Comparison of ENCODE assay signal across 12 cellular contexts in genomic region chr1:150232921-150233320, GRCh38. TPM values are rescaled to one million over a fixed set of nuclear protein-coding genes. Genes with fewer than 3 reads are reported as not detected.
DNase-seq lines count a peak whose midpoint lies in the region; ATAC-seq and TF ChIP-seq lines count a peak whose summit lies in the region.
"Not testable (repeated sequence)": the region's sequence is repeated elsewhere in the genome, so short reads cannot be mapped to it uniquely, and the experiment has no call there.
"Had no signal": no experiment of that assay in that cellular context is flagged by ENCODE, and none has a peak within 500 bp of the region (broad histone marks: within the 10 kb centered on the region; RNA-seq: fewer than 3 reads in every experiment).

No MANE protein-coding gene starts in this region.

- not testable (repeated sequence) for H3K27me3 Mint-ChIP-seq in T-helper 1 cell treated with Interleukin-12 subunit alpha and Interleukin-12 subunit beta and Interleukin-4 antibody, amounts not matched to agents 30 μg/mL and 1 μg/mL, for 36 hours (ENCODE audit: low read depth); chondrocyte (ENCODE audit: low read depth); nephron (ENCODE audit: low read depth)

- peak overlapping the region in 7 of 11 experiments; percentile 98 to 100 (median 99); a peak in 9 of 22 replicates for H3K27ac ChIP-seq in BLaER1 treated with 17β-estradiol and CSF1 and Interleukin-3, amounts not matched to agents 10 nM and 100 nM
- not testable (repeated sequence) for H3K27ac ChIP-seq in IMR-90 (ENCODE audit: insufficient read depth, low read length)
- peak overlapping the region; percentile 94 for H3K27ac ChIP-seq in subcutaneous abdominal adipose tissue (ENCODE audit: low read depth, low read length)

- TF ChIP-seq CTCF in IMR-90 (conservative IDR thresholded peaks at IDR 0.05; ENCODE audit: low read depth, low read length); chondrocyte (IDR thresholded peaks at IDR 0.05); nephron (IDR thresholded peaks at IDR 0.05; ENCODE audit: unreplicated experiment in 3 of 3): not testable (repeated sequence)

- CTCF ChIA-PET in IMR-90 (lab: Yijun Ruan, JAX) = not testable (repeated sequence)

- intact Hi-C loops in IMR-90 (cut with micrococcal nuclease) = not testable (repeated sequence)

- not testable (repeated sequence) for H3K9me1 ChIP-seq in IMR-90 (ENCODE audit: insufficient read depth, low read length)

- peaks cover 23 to 33% (median 29%) of the 10 kb centered on the region in 10 experiments for H3K4me1 ChIP-seq in BLaER1 treated with 17β-estradiol and CSF1 and Interleukin-3, amounts not matched to agents 10 nM and 100 nM
- not testable (repeated sequence) for H3K4me1 ChIP-seq in IMR-90 (ENCODE audit: control insufficient read depth, insufficient read depth, low read length)
- peaks cover 0 to 32% (median 23%) of the 10 kb centered on the region in 5 donors for H3K4me1 ChIP-seq in subcutaneous abdominal adipose tissue (ENCODE audit: control insufficient read depth in 5 of 5, insufficient read depth in 5 of 5, low read length in 5 of 5)

- H3K4me1 Mint-ChIP-seq in T-helper 1 cell treated with Interleukin-12 subunit alpha and Interleukin-12 subunit beta and Interleukin-4 antibody, amounts not matched to agents 30 μg/mL and 1 μg/mL, for 36 hours (ENCODE audit: low read depth) = peaks cover 17% of the 10 kb centered on the region
- peaks cover 16% of the 10 kb centered on the region for H3K4me1 Mint-ChIP-seq in chondrocyte (ENCODE audit: low read depth)
- peaks cover 22% of the 10 kb centered on the region for H3K4me1 Mint-ChIP-seq in nephron

- H4K8ac ChIP-seq in IMR-90 (ENCODE audit: low read depth in 2 of 2, low read length in 2 of 2) = not testable (repeated sequence)

- TF ChIP-seq RAD21 in IMR-90 (IDR thresholded peaks at IDR 0.05; ENCODE audit: low read length) = not testable (repeated sequence)

- dilution Hi-C loops in IMR-90 (cut with HindIII; ENCODE audit: low sequenced_read_pairs, unreplicated experiment) = not testable (repeated sequence)

- ATAC-seq in IMR-90 (ENCODE audit: low read depth) = not testable (repeated sequence)

- not testable (repeated sequence) for H3K56ac ChIP-seq in IMR-90 (ENCODE audit: extremely low read depth, insufficient read depth, low read length)

- H2AK9ac ChIP-seq in IMR-90 (replicated peaks; ENCODE audit: low read depth, low read length, poor library complexity) = not testable (repeated sequence)

- WGBS in IMR-90 (ENCODE audit: extremely low coverage in 2 of 2, insufficient read length in 1 of 2), 2 experiments = 100% methylated on average over 2 of the region's 10 CpGs; no CpG with 5 or more reads in 1 of the 2 experiments

- in situ Hi-C loops in IMR-90 (cut with MboI; ENCODE audit: low sequenced_read_pairs) = not testable (repeated sequence)

- not testable (repeated sequence) for H3K4ac ChIP-seq in IMR-90 (ENCODE audit: low read depth, low read length)

- H3K4me3 ChIP-seq in BLaER1 treated with 17β-estradiol and CSF1 and Interleukin-3, amounts not matched to agents 10 nM and 100 nM = peak overlapping the region in 8 of 10 experiments; percentile 84 to 99 (median 98); a peak in 9 of 20 replicates
- H3K4me3 ChIP-seq in IMR-90 (ENCODE audit: insufficient read depth, low read depth, low read length); subcutaneous abdominal adipose tissue (ENCODE audit: low read depth in 1 of 5, low read length in 5 of 5): not testable (repeated sequence)

- H3K4me3 Mint-ChIP-seq in T-helper 1 cell treated with Interleukin-12 subunit alpha and Interleukin-12 subunit beta and Interleukin-4 antibody, amounts not matched to agents 30 μg/mL and 1 μg/mL, for 36 hours = not testable (repeated sequence)
- H3K4me3 Mint-ChIP-seq in chondrocyte (ENCODE audit: unreplicated experiment) (peak overlapping the region; percentile 25), nephron (peak overlapping the region in 1 of 3 experiments; percentile 39)

- H3K27ac Mint-ChIP-seq in T-helper 1 cell treated with Interleukin-12 subunit alpha and Interleukin-12 subunit beta and Interleukin-4 antibody, amounts not matched to agents 30 μg/mL and 1 μg/mL, for 36 hours = peak overlapping the region; percentile 95
- H3K27ac Mint-ChIP-seq in chondrocyte (ENCODE audit: unreplicated experiment) (peak overlapping the region; percentile 94), nephron (peak overlapping the region in 2 of 3 experiments; percentile 13 to 95)

- H2AK5ac ChIP-seq in IMR-90 (ENCODE audit: low read depth, low read length) = not testable (repeated sequence)

- H3K14ac ChIP-seq in IMR-90 (replicated peaks; ENCODE audit: low read depth, low read length) = not testable (repeated sequence)

- not testable (repeated sequence) for TF ChIP-seq POLR2A in IMR-90 (IDR thresholded peaks at IDR 0.05; ENCODE audit: low read depth, low read length)

- H2BK5ac ChIP-seq in IMR-90 (ENCODE audit: low read depth, low read length, poor library complexity, severe bottlenecking) = not testable (repeated sequence)

- H3K4me2 ChIP-seq in BLaER1 treated with 17β-estradiol and CSF1 and Interleukin-3, amounts not matched to agents 10 nM and 100 nM = peak overlapping the region; percentile 80 to 95 (median 87)
- H3K4me2 ChIP-seq in IMR-90 (ENCODE audit: low read depth, low read length) = not testable (repeated sequence)

- not testable (repeated sequence) for H2BK120ac ChIP-seq in IMR-90 (ENCODE audit: low read depth, low read length)

- peaks cover 0 to 25% (median 7%) of the 10 kb centered on the region in 11 experiments; a peak in 8 of 22 replicates for H4K20me1 ChIP-seq in BLaER1 treated with 17β-estradiol and CSF1 and Interleukin-3, amounts not matched to agents 10 nM and 100 nM
- not testable (repeated sequence) for H4K20me1 ChIP-seq in IMR-90 (ENCODE audit: insufficient read depth, low read length)

- H3K79me1 ChIP-seq in IMR-90 (ENCODE audit: low read depth in 1 of 2, low read length in 2 of 2) = peaks cover 3 to 35% of the 10 kb centered on the region in 2 experiments; a peak in 3 of 4 replicates

- not testable (repeated sequence) for H4K91ac ChIP-seq in IMR-90 (ENCODE audit: insufficient read depth, low read depth, low read length)

- not testable (repeated sequence) for DNase-seq in IMR-90; chondrocyte (ENCODE audit: low spot score)

- peak overlapping the region; percentile 68; the same call in 1 of the 2 replicates for H3K23ac ChIP-seq in IMR-90 (ENCODE audit: low read depth, low read length)

- not testable (repeated sequence) for H2BK15ac ChIP-seq in IMR-90 (ENCODE audit: low read depth, low read length)

- H3K9ac ChIP-seq in BLaER1 treated with 17β-estradiol and CSF1 and Interleukin-3, amounts not matched to agents 10 nM and 100 nM = peak overlapping the region in 8 of 11 experiments; percentile 10 to 100 (median 99); a peak in 12 of 22 replicates
- not testable (repeated sequence) for H3K9ac ChIP-seq in IMR-90 (ENCODE audit: low read depth, low read length)
- peak overlapping the region in 1 of 5 donors; percentile 96 for H3K9ac ChIP-seq in subcutaneous abdominal adipose tissue (ENCODE audit: low read length in 5 of 5)

- H3K18ac ChIP-seq in IMR-90 (ENCODE audit: low read depth, low read length) = not testable (repeated sequence)

- not testable (repeated sequence) for H3K27me3 ChIP-seq in BLaER1 treated with 17β-estradiol and CSF1 and Interleukin-3, amounts not matched to agents 10 nM and 100 nM; IMR-90 (ENCODE audit: control insufficient read depth, insufficient read depth, low read length); subcutaneous abdominal adipose tissue (ENCODE audit: control insufficient read depth in 5 of 5, insufficient read depth in 4 of 5, low read length in 5 of 5)

- not testable (repeated sequence) for H2AFZ ChIP-seq in IMR-90 (replicated peaks; ENCODE audit: low read length, poor library complexity)

- BruUV-seq in IMR-90 (replicated peaks; lab: Mats Ljungman, UMichigan) = not testable (repeated sequence)

- not testable (repeated sequence) for H4K5ac ChIP-seq in IMR-90 (ENCODE audit: low read depth, low read length)

- not testable (repeated sequence) for H3K9me3 ChIP-seq in BLaER1 treated with 17β-estradiol and CSF1 and Interleukin-3, amounts not matched to agents 10 nM and 100 nM (replicated peaks in 1 of 11); IMR-90 (ENCODE audit: control insufficient read depth, insufficient read depth, low read length); subcutaneous abdominal adipose tissue (ENCODE audit: control insufficient read depth in 5 of 5, low read length in 5 of 5)

- H3K36me3 Mint-ChIP-seq in T-helper 1 cell treated with Interleukin-12 subunit alpha and Interleukin-12 subunit beta and Interleukin-4 antibody, amounts not matched to agents 30 μg/mL and 1 μg/mL, for 36 hours (ENCODE audit: low read depth) = peaks cover 16% of the 10 kb centered on the region
- H3K36me3 Mint-ChIP-seq in chondrocyte (ENCODE audit: low read depth) = not testable (repeated sequence)
- peaks cover 22% of the 10 kb centered on the region for H3K36me3 Mint-ChIP-seq in nephron (ENCODE audit: low read depth)

- not testable (repeated sequence) for H3K9me3 Mint-ChIP-seq in T-helper 1 cell treated with Interleukin-12 subunit alpha and Interleukin-12 subunit beta and Interleukin-4 antibody, amounts not matched to agents 30 μg/mL and 1 μg/mL, for 36 hours; chondrocyte (ENCODE audit: low read depth); nephron

- peaks cover 34 to 40% (median 39%) of the 10 kb centered on the region in 11 experiments for H3K36me3 ChIP-seq in BLaER1 treated with 17β-estradiol and CSF1 and Interleukin-3, amounts not matched to agents 10 nM and 100 nM
- not testable (repeated sequence) for H3K36me3 ChIP-seq in IMR-90 (ENCODE audit: control insufficient read depth, insufficient read depth, low read length); subcutaneous abdominal adipose tissue (ENCODE audit: control insufficient read depth in 5 of 5, insufficient read depth in 5 of 5, low read length in 5 of 5)

- POLR2A ChIA-PET in IMR-90 (lab: Charles Lee; ENCODE audit: unreplicated experiment) = interaction anchor here (0.5 to 1.0 kb wide), 2 partner anchors 8 to 258 kb away, joined by 3 read pairs; no protein-coding TSS in a partner anchor

- H2BK20ac ChIP-seq in IMR-90 (ENCODE audit: low read depth, low read length) = not testable (repeated sequence)

RNA-seq across cellular contexts. Expression of gene ANP32E, which starts 3.0 kb away (rescaled TPM):
- total RNA-seq in IMR-90 (2012; rRNA removed) (5.9 and 30.0 TPM in 2 replicates), chondrocyte (34.5 to 46.0 TPM (median 40.2 TPM) in 3 replicates)
- polyA plus RNA-seq in IMR-90 (2012; rRNA removed) = 11.9 and 18.4 TPM in 2 replicates
- polyA plus RNA-seq in IMR-90 (2012; cell fraction: cytosol; rRNA removed) = 0.91 and 1.6 TPM in 2 replicates
- 0.23 and 1.6 TPM in 2 replicates for polyA plus RNA-seq in IMR-90 (2012; cell fraction: nucleus; rRNA removed; ENCODE audit: low replicate concordance)

RNA-seq across cellular contexts. Expression of gene CA14, which starts 24.7 kb away (rescaled TPM):
- total RNA-seq in IMR-90 (2012; rRNA removed) (not detected in 2 replicates), chondrocyte (not detected in 3 replicates)
- polyA plus RNA-seq in IMR-90 (2012; rRNA removed) = not detected in 2 replicates
- polyA plus RNA-seq in IMR-90 (2012; cell fraction: cytosol; rRNA removed) = 0.02 TPM in 1 of 2 replicates, not detected in the other
- 0.04 and 0.10 TPM in 2 replicates for polyA plus RNA-seq in IMR-90 (2012; cell fraction: nucleus; rRNA removed; ENCODE audit: low replicate concordance)
- total RNA-seq: activated CD4-positive, alpha-beta memory T cell treated with anti-CD3 and anti-CD28 coated beads, Interleukin-2, amount 10 ng/mL, durations not matched to agents 7 days and 5 days; activated naive CD8-positive, alpha-beta T cell treated with anti-CD3 and anti-CD28 coated beads for 36 hours; bronchial epithelial cell; dermis microvascular lymphatic vessel endothelial cell; myocyte; posterior vena cava had no signal

RNA-seq across cellular contexts. Expression of gene APH1A, which starts 35.9 kb away (rescaled TPM):
- total RNA-seq in IMR-90 (2012; rRNA removed) (61.9 and 62.0 TPM in 2 replicates), chondrocyte (83.0 to 99.5 TPM (median 89.7 TPM) in 3 replicates)
- polyA plus RNA-seq in IMR-90 (2012; rRNA removed) = 92.1 and 94.2 TPM in 2 replicates
- polyA plus RNA-seq in IMR-90 (2012; cell fraction: cytosol; rRNA removed) = 83.6 and 113 TPM in 2 replicates
- polyA plus RNA-seq in IMR-90 (2012; cell fraction: nucleus; rRNA removed; ENCODE audit: low replicate concordance) = 78.3 and 108 TPM in 2 replicates

RNA-seq across cellular contexts. Expression of gene C1orf54, which starts 39.7 kb away (rescaled TPM):
- 30.3 and 33.5 TPM in 2 replicates for total RNA-seq in IMR-90 (2012; rRNA removed)
- 39.6 and 44.2 TPM in 2 replicates for polyA plus RNA-seq in IMR-90 (2012; rRNA removed)
- polyA plus RNA-seq in IMR-90 (2012; cell fraction: cytosol; rRNA removed) = 19.7 and 26.8 TPM in 2 replicates
- 2.4 and 30.1 TPM in 2 replicates for polyA plus RNA-seq in IMR-90 (2012; cell fraction: nucleus; rRNA removed; ENCODE audit: low replicate concordance)
- 29.0 to 31.9 TPM (median 31.0 TPM) in 3 replicates for total RNA-seq in chondrocyte

RNA-seq across cellular contexts. Expression of gene CIART, which starts 49.4 kb away (rescaled TPM):
- 13.9 and 18.1 TPM in 2 replicates for total RNA-seq in IMR-90 (2012; rRNA removed)
- polyA plus RNA-seq in IMR-90 (2012; rRNA removed) = 15.5 and 16.5 TPM in 2 replicates
- polyA plus RNA-seq in IMR-90 (2012; cell fraction: cytosol; rRNA removed) = 6.7 and 7.0 TPM in 2 replicates
- polyA plus RNA-seq in IMR-90 (2012; cell fraction: nucleus; rRNA removed; ENCODE audit: low replicate concordance) = 16.7 and 41.5 TPM in 2 replicates
- total RNA-seq in chondrocyte = 3.1 to 3.9 TPM (median 3.1 TPM) in 3 replicates
